8 cellular contexts compared by ENCODE assay signal in the genomic region with DNA sequence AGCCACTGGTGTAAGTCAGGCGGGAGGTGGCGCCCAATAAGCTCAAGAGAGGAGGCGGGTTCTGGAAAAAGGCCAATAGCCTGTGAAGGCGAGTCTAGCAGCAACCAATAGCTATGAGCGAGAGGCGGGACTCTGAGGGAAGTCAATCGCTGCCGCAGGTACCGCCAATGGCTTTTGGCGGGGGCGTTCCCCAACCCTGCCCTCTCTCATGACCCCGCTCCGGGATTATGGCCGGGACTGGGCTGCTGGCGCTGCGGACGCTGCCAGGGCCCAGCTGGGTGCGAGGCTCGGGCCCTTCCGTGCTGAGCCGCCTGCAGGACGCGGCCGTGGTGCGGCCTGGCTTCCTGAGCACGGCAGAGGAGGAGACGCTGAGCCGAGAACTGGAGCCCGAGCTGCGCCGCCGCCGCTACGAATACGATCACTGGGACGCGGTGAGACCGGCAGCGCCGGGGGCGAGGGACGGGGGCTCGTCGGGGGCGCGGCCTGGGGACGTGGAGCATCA. TPM values are rescaled to one million over a fixed set of nuclear protein-coding genes. Genes with fewer than 3 reads are reported as not detected.
A peak's percentile ranks its signal among the peaks of the same experiment; 100 is the strongest.
DNase-seq lines count a peak whose midpoint lies in the region; ATAC-seq and TF ChIP-seq lines count a peak whose summit lies in the region.

Gene ALKBH7, plus strand, starts transcription at position 201 of the 502 bp plus-strand sequence. Its CDS starts 27 bp downstream, at position 228.

- CTCF ChIA-PET in BJ (lab: Yijun Ruan, JAX), result no interaction called here

- H3K36me3 ChIP-seq in BJ (ENCODE audit: control insufficient read depth, insufficient read depth, low read length), result peaks cover 8% of the 10 kb centered on the region

- TF ChIP-seq CTCF in BJ (IDR thresholded peaks at IDR 0.05; ENCODE audit: insufficient read depth, low read depth, low read length), result no peak

- no peaks in the 10 kb centered on the region for H3K27me3 ChIP-seq in BJ (ENCODE audit: control insufficient read depth, insufficient read depth, low read length)

- ATAC-seq in GM19351 (IDR thresholded peaks at IDR 0.05; ENCODE audit: unreplicated experiment) (peak; percentile 79), HG03520 (IDR thresholded peaks at IDR 0.05; ENCODE audit: unreplicated experiment) (peak; percentile 66), left lobe of liver (peak; percentile 81)

- POLR2A ChIA-PET in BJ (lab: Charles Lee), result interaction anchor here (0.7 to 0.8 kb wide), 2 partner anchors 11 to 52 kb away, joined by 3 to 6 read pairs; partner anchors contain the start of gene CLPP

- DNase-seq in BJ (ENCODE audit: low read depth), result peak; percentile 97
- DNase-seq in NCI-H69 (lab: John Stamatoyannopoulos, UW), result peak; percentile 100
- peak; percentile 95 to 97 for DNase-seq in activated CD4-positive, alpha-beta T cell treated with anti-CD3 and anti-CD28 coated beads, Interleukin-2, amount 50 U/mL, for 48 hours
- DNase-seq in dermis blood vessel endothelial cell, result peak; percentile 100
- DNase-seq in left lobe of liver (ENCODE audit: low spot score), result no peak
- peak; percentile 93 to 96 for DNase-seq in stimulated activated CD4-positive, alpha-beta T cell treated with anti-CD3 and anti-CD28 coated beads, Interleukin-2, amount 100 ng/mL, for 24 hours

- H3K4me3 ChIP-seq in BJ (ENCODE audit: low read depth, low read length), result peak within 1 kb of the TSS; percentile 97

RNA-seq across cellular contexts. Expression of gene ALKBH7, which starts in this region (rescaled TPM):
- polyA plus RNA-seq in BJ (2011; rRNA removed), result 29.2 and 40.9 TPM in 2 replicates
- 8.6 and 10.9 TPM in 2 replicates for polyA minus RNA-seq in BJ (2011; rRNA and poly(A)+ RNA removed)
- total RNA-seq in dermis blood vessel endothelial cell, result 24.4 and 59.2 TPM in 2 replicates
- 83.9 TPM for total RNA-seq in left lobe of liver
